Comparison of ENCODE assay signal across 1 cellular context in genomic region chr16:89620406-89620841, GRCh38.
TF ChIP-seq lines count a peak whose summit lies in the region.

No MANE protein-coding gene starts in this region.

TF ChIP-seq in K562, 482 proteins besides CTCF, POLR2A, EP300 and RAD21:
- TF ChIP-seq MECOM (CRISPR knock-in tag; IDR thresholded peaks at IDR 0.05), result no peak
- peak; percentile 41 to 61; a peak in 3 of 4 replicates for TF ChIP-seq NRF1 (conservative IDR thresholded peaks at IDR 0.05 in 1 of 2, IDR thresholded peaks at IDR 0.05 in 1 of 2)
- TF ChIP-seq ZNF75A (CRISPR knock-in tag; IDR thresholded peaks at IDR 0.05), result no peak
- no peak for TF ChIP-seq ZNF79 (CRISPR knock-in tag; IDR thresholded peaks at IDR 0.05; ENCODE audit: low read depth)
- TF ChIP-seq ZNF408 (CRISPR knock-in tag; IDR thresholded peaks at IDR 0.05; ENCODE audit: low read depth), result no peak
- TF ChIP-seq ZNF696 (CRISPR knock-in tag; conservative IDR thresholded peaks at IDR 0.05), result no peak
- no peak for TF ChIP-seq NFRKB (IDR thresholded peaks at IDR 0.05; ENCODE audit: low read depth)
- TF ChIP-seq SRSF1 (IDR thresholded peaks at IDR 0.05; ENCODE audit: low read depth, low read length), result no peak
